Comparison of ENCODE assay signal across 35 cellular contexts in genomic region chr11:116396332-116396731, GRCh38.
"Had no signal": no experiment of that assay in that cellular context is flagged by ENCODE, and none has a peak within 500 bp of the region (broad histone marks: within the 10 kb centered on the region; RNA-seq: fewer than 3 reads in every experiment).

No MANE protein-coding gene starts in this region.

- H3K9me3 ChIP-seq: body of pancreas, Peyer's patch had no signal

- H3K36me3 ChIP-seq: ascending aorta, breast epithelium, Peyer's patch, WERI-Rb-1 had no signal

- ATAC-seq: activated CD8-positive, alpha-beta memory T cell treated with anti-CD3 and anti-CD28 coated beads, Interleukin-2, amount 10 ng/mL, durations not matched to agents 7 days and 5 days; activated T-cell treated with anti-CD3 and anti-CD28 coated beads, Interleukin-2, amount 50 U/mL, for 72 hours; activated T-helper 17 cell treated with anti-CD3 and anti-CD28 coated beads, Interleukin-2, amount 50 U/mL, for 72 hours; body of pancreas; K562; PC-3; Right ventricle myocardium inferior had no signal

- H3K4me1 ChIP-seq: ascending aorta, body of pancreas, breast epithelium, Peyer's patch had no signal

- DNase-seq: activated CD4-positive, alpha-beta memory T cell treated with anti-CD3 and anti-CD28 coated beads, Interleukin-2, amount 10 ng/mL, durations not matched to agents 7 days and 5 days; activated CD4-positive, alpha-beta T cell treated with anti-CD3 and anti-CD28 coated beads for 1 hour; activated CD4-positive, alpha-beta T cell treated with anti-CD3 and anti-CD28 coated beads for 48 hours; activated CD4-positive, CD25-positive, alpha-beta regulatory T cell; activated CD8-positive, alpha-beta memory T cell treated with anti-CD3 and anti-CD28 coated beads for 24 hours; activated CD8-positive, alpha-beta memory T cell treated with anti-CD3 and anti-CD28 coated beads, Interleukin-2, amount 10 ng/mL, durations not matched to agents 7 days and 5 days; activated gamma-delta T cell; activated naive CD4-positive, alpha-beta T cell treated with Interleukin-2 at 50 U/mL for 16 hours; activated naive CD8-positive, alpha-beta T cell treated with anti-CD3 and anti-CD28 coated beads, Interleukin-2, amount 10 ng/mL, durations not matched to agents 7 days and 5 days; activated T-cell treated with anti-CD3 and anti-CD28 coated beads, Interleukin-2, amount 50 U/mL, for 1 hour; activated T-cell treated with anti-CD3 and anti-CD28 coated beads, Interleukin-2, amount 50 U/mL, for 72 hours; amygdala; body of pancreas; NCI-H1105; NCI-H1417 treated with DMSO at 0.1 percent for 48 hours; NCI-H1930; NCI-H2081 treated with DMSO at 0.1 percent for 48 hours; NCI-H345; NCI-H524 treated with DMSO at 0.1 percent for 48 hours; NCI-H748 treated with DMSO at 0.1 percent for 48 hours; NK-92 treated with Interleukin-12 subunit alpha and Interleukin-12 subunit beta, amount 100 ng/mL, for 24 hours; PC-3; Peyer's patch; SIG-M5; SW 1271; T-helper 1 cell; T-helper 2 cell; T-helper 9 cell; WERI-Rb-1 had no signal

- H3K27me3 ChIP-seq: ascending aorta, body of pancreas, Peyer's patch had no signal

- H3K27ac ChIP-seq: ascending aorta, body of pancreas, breast epithelium, Peyer's patch, RWPE1, WERI-Rb-1 had no signal

- H3K4me3 ChIP-seq: ascending aorta, body of pancreas, breast epithelium, K562, Peyer's patch had no signal
